In genomic region chr6:112416885-112417284, GRCh38 we compare ENCODE assay signal across 27 cellular contexts.
A peak's percentile ranks its signal among the peaks of the same experiment; 100 is the strongest.
DNase-seq lines count a peak whose midpoint lies in the region; TF ChIP-seq lines count a peak whose summit lies in the region.
"Had no signal": no experiment of that assay in that cellular context is flagged by ENCODE, and none has a peak within 500 bp of the region (broad histone marks: within the 10 kb centered on the region; RNA-seq: fewer than 3 reads in every experiment).

No MANE protein-coding gene starts in this region.

- DNase-seq in AG10803 (ENCODE audit: low read depth) = peak; percentile 92
- DNase-seq in GM04504 (ENCODE audit: low read depth) = peak; percentile 82
- DNase-seq in choroid plexus epithelial cell (ENCODE audit: low read depth) = peak; percentile 4
- DNase-seq in left ventricle myocardium inferior = peak; percentile 14
- DNase-seq in activated gamma-delta T cell (lab: John Stamatoyannopoulos, UW) = no peak
- no peak for DNase-seq in NCI-H2171 (lab: John Stamatoyannopoulos, UW)
- no peak for DNase-seq in osteocyte (ENCODE audit: extremely low spot score, unreplicated experiment)
- DNase-seq in activated CD4-positive, CD25-positive, alpha-beta regulatory T cell (lab: John Stamatoyannopoulos, UW) = no peak
- DNase-seq: activated CD4-positive, alpha-beta memory T cell treated with anti-CD3 and anti-CD28 coated beads, Interleukin-2, amount 10 ng/mL, durations not matched to agents 7 days and 5 days; activated naive CD8-positive, alpha-beta T cell treated with anti-CD3 and anti-CD28 coated beads for 36 hours; Calu3; central memory CD4-positive, alpha-beta T cell; dermis blood vessel endothelial cell; DMS79 treated with DMSO at 0.1 percent for 48 hours; gastrocnemius medialis; hippocampal formation; left colon; mesendoderm; NCI-H1930; NCI-H69; sigmoid colon; stimulated activated CD4-positive, alpha-beta T cell treated with anti-CD3 and anti-CD28 coated beads, Interleukin-4, amount 100 ng/mL, for 4 hours; upper lobe of right lung had no signal

- no peak overlapping the region for H3K27ac Mint-ChIP-seq in osteocyte (ENCODE audit: unreplicated experiment)
- H3K27ac Mint-ChIP-seq: activated CD4-positive, alpha-beta memory T cell treated with anti-CD3 and anti-CD28 coated beads, Interleukin-2, amount 10 ng/mL, durations not matched to agents 7 days and 5 days; activated naive CD8-positive, alpha-beta T cell treated with anti-CD3 and anti-CD28 coated beads for 36 hours; CD14-positive monocyte; GM23338; progenitor cell of endocrine pancreas; stimulated activated memory B cell treated with anti-CD40 and anti-IgM and Interleukin-4, amounts not matched to agents 10 μg/mL and 1 μg/mL and 100 μg/mL, for 72 hours had no signal

- peaks cover 3% of the 10 kb centered on the region for H3K4me1 Mint-ChIP-seq in osteocyte (ENCODE audit: unreplicated experiment)
- H3K4me1 Mint-ChIP-seq: activated CD4-positive, alpha-beta memory T cell treated with anti-CD3 and anti-CD28 coated beads, Interleukin-2, amount 10 ng/mL, durations not matched to agents 7 days and 5 days; activated naive CD8-positive, alpha-beta T cell treated with anti-CD3 and anti-CD28 coated beads for 36 hours; CD14-positive monocyte; GM23338; stimulated activated memory B cell treated with anti-CD40 and anti-IgM and Interleukin-4, amounts not matched to agents 10 μg/mL and 1 μg/mL and 100 μg/mL, for 72 hours had no signal

- no peaks in the 10 kb centered on the region for H3K27me3 Mint-ChIP-seq in osteocyte (ENCODE audit: unreplicated experiment)
- H3K27me3 Mint-ChIP-seq: activated naive CD8-positive, alpha-beta T cell treated with anti-CD3 and anti-CD28 coated beads for 36 hours; progenitor cell of endocrine pancreas had no signal

- intact Hi-C loops in left ventricle myocardium inferior (cut with micrococcal nuclease) = no loop called here

- no peaks in the 10 kb centered on the region for H3K36me3 ChIP-seq in left ventricle myocardium inferior
- H3K36me3 ChIP-seq: gastrocnemius medialis, sigmoid colon, upper lobe of right lung had no signal

- H3K4me1 ChIP-seq in left ventricle myocardium inferior = no peaks in the 10 kb centered on the region
- H3K4me1 ChIP-seq: gastrocnemius medialis, sigmoid colon, upper lobe of right lung had no signal

- no peak overlapping the region for H3K4me3 Mint-ChIP-seq in osteocyte (ENCODE audit: unreplicated experiment)
- H3K4me3 Mint-ChIP-seq: activated CD4-positive, alpha-beta memory T cell treated with anti-CD3 and anti-CD28 coated beads, Interleukin-2, amount 10 ng/mL, durations not matched to agents 7 days and 5 days; activated naive CD8-positive, alpha-beta T cell treated with anti-CD3 and anti-CD28 coated beads for 36 hours; CD14-positive monocyte; GM23338; stimulated activated memory B cell treated with anti-CD40 and anti-IgM and Interleukin-4, amounts not matched to agents 10 μg/mL and 1 μg/mL and 100 μg/mL, for 72 hours had no signal

- H3K9me3 ChIP-seq in left ventricle myocardium inferior (replicated peaks) = peaks cover 28% of the 10 kb centered on the region
- H3K9me3 ChIP-seq: gastrocnemius medialis, upper lobe of right lung had no signal

- H3K36me3 Mint-ChIP-seq in osteocyte (ENCODE audit: unreplicated experiment) = no peaks in the 10 kb centered on the region
- H3K36me3 Mint-ChIP-seq: activated naive CD8-positive, alpha-beta T cell treated with anti-CD3 and anti-CD28 coated beads for 36 hours; CD14-positive monocyte; stimulated activated memory B cell treated with anti-CD40 and anti-IgM and Interleukin-4, amounts not matched to agents 10 μg/mL and 1 μg/mL and 100 μg/mL, for 72 hours had no signal

- H3K27ac ChIP-seq in left ventricle myocardium inferior (replicated peaks) = no peak overlapping the region
- H3K27ac ChIP-seq: gastrocnemius medialis, sigmoid colon, upper lobe of right lung had no signal

- H3K4me3 ChIP-seq in AG10803 (ENCODE audit: low read length) (no peak overlapping the region), choroid plexus epithelial cell (ENCODE audit: low read depth, low read length) (no peak overlapping the region), left ventricle myocardium inferior (no peak overlapping the region)
- H3K4me3 ChIP-seq: gastrocnemius medialis, GM23338, sigmoid colon, upper lobe of right lung had no signal

- TF ChIP-seq CTCF in AG10803 (conservative IDR thresholded peaks at IDR 0.05; ENCODE audit: low read length) = no peak
- no peak for TF ChIP-seq CTCF in choroid plexus epithelial cell (conservative IDR thresholded peaks at IDR 0.05; ENCODE audit: low read depth, low read length)
- no peak for TF ChIP-seq CTCF in left ventricle myocardium inferior (IDR thresholded peaks at IDR 0.05; ENCODE audit: borderline replicate concordance)
- no peak for TF ChIP-seq CTCF in osteocyte (IDR thresholded peaks at IDR 0.05)

- H3K27me3 ChIP-seq in left ventricle myocardium inferior (ENCODE audit: low read depth) = peaks cover 12% of the 10 kb centered on the region
- H3K27me3 ChIP-seq: gastrocnemius medialis, sigmoid colon had no signal

- peaks cover 22% of the 10 kb centered on the region for H3K9me3 Mint-ChIP-seq in osteocyte (ENCODE audit: unreplicated experiment)
- H3K9me3 Mint-ChIP-seq: activated CD4-positive, alpha-beta memory T cell treated with anti-CD3 and anti-CD28 coated beads, Interleukin-2, amount 10 ng/mL, durations not matched to agents 7 days and 5 days; activated naive CD8-positive, alpha-beta T cell treated with anti-CD3 and anti-CD28 coated beads for 36 hours; stimulated activated memory B cell treated with anti-CD40 and anti-IgM and Interleukin-4, amounts not matched to agents 10 μg/mL and 1 μg/mL and 100 μg/mL, for 72 hours had no signal

Comparison
In these comparisons a context has a peak if more than half of its experiments do, and no peak if none do; other contexts are left out.
1. DNase-seq: peak in AG10803 (single experiment), GM04504 (single experiment), choroid plexus epithelial cell (single experiment) and left ventricle myocardium inferior (single experiment); none in activated gamma-delta T cell (single experiment), NCI-H2171 (single experiment), osteocyte (single experiment) and activated CD4-positive, CD25-positive, alpha-beta regulatory T cell (0 of 4).